Comparison of ENCODE assay signal across 1 cellular context in the genomic region with DNA sequence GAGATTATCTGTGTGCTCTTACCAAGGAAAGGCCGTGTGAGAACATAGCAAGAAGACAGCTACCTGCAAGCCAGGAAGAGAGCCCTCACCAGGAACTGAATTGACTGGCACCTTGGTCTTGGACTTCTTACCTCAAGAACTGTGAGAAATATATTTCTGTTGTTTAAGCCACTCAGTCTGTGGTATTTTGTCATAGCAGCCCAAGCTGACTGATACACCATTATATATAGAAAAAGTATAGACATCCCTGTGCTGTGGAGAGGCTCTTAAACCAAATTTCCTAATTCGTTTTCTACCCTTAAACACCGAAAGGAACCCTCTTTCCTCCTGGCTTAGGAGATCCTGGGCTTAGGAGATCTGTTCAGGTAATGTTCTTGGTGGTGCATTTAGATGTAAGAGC.
TF ChIP-seq lines count a peak whose summit lies in the region.

No MANE protein-coding gene starts in this region.

TF ChIP-seq in SK-N-SH, 30 proteins besides CTCF, POLR2A, EP300 and RAD21 (continued from another document):
- TF ChIP-seq, protein P1, sequence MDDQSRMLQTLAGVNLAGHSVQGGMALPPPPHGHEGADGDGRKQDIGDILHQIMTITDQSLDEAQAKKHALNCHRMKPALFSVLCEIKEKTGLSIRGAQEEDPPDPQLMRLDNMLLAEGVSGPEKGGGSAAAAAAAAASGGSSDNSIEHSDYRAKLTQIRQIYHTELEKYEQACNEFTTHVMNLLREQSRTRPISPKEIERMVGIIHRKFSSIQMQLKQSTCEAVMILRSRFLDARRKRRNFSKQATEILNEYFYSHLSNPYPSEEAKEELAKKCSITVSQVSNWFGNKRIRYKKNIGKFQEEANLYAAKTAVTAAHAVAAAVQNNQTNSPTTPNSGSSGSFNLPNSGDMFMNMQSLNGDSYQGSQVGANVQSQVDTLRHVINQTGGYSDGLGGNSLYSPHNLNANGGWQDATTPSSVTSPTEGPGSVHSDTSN (IDR thresholded peaks at IDR 0.05) = no peak
- no peak for TF ChIP-seq ELF1 (IDR thresholded peaks at IDR 0.05)
- TF ChIP-seq, protein P2, sequence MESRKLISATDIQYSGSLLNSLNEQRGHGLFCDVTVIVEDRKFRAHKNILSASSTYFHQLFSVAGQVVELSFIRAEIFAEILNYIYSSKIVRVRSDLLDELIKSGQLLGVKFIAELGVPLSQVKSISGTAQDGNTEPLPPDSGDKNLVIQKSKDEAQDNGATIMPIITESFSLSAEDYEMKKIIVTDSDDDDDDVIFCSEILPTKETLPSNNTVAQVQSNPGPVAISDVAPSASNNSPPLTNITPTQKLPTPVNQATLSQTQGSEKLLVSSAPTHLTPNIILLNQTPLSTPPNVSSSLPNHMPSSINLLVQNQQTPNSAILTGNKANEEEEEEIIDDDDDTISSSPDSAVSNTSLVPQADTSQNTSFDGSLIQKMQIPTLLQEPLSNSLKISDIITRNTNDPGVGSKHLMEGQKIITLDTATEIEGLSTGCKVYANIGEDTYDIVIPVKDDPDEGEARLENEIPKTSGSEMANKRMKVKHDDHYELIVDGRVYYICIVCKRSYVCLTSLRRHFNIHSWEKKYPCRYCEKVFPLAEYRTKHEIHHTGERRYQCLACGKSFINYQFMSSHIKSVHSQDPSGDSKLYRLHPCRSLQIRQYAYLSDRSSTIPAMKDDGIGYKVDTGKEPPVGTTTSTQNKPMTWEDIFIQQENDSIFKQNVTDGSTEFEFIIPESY (IDR thresholded peaks at IDR 0.05; ENCODE audit: borderline replicate concordance, low read depth) = no peak
- TF ChIP-seq, protein P3, sequence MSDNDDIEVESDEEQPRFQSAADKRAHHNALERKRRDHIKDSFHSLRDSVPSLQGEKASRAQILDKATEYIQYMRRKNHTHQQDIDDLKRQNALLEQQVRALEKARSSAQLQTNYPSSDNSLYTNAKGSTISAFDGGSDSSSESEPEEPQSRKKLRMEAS (IDR thresholded peaks at IDR 0.05; ENCODE audit: low read depth) = no peak
- TF ChIP-seq, protein P4, sequence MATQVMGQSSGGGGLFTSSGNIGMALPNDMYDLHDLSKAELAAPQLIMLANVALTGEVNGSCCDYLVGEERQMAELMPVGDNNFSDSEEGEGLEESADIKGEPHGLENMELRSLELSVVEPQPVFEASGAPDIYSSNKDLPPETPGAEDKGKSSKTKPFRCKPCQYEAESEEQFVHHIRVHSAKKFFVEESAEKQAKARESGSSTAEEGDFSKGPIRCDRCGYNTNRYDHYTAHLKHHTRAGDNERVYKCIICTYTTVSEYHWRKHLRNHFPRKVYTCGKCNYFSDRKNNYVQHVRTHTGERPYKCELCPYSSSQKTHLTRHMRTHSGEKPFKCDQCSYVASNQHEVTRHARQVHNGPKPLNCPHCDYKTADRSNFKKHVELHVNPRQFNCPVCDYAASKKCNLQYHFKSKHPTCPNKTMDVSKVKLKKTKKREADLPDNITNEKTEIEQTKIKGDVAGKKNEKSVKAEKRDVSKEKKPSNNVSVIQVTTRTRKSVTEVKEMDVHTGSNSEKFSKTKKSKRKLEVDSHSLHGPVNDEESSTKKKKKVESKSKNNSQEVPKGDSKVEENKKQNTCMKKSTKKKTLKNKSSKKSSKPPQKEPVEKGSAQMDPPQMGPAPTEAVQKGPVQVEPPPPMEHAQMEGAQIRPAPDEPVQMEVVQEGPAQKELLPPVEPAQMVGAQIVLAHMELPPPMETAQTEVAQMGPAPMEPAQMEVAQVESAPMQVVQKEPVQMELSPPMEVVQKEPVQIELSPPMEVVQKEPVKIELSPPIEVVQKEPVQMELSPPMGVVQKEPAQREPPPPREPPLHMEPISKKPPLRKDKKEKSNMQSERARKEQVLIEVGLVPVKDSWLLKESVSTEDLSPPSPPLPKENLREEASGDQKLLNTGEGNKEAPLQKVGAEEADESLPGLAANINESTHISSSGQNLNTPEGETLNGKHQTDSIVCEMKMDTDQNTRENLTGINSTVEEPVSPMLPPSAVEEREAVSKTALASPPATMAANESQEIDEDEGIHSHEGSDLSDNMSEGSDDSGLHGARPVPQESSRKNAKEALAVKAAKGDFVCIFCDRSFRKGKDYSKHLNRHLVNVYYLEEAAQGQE (IDR thresholded peaks at IDR 0.05; ENCODE audit: low read depth, low read length) = no peak
- no peak for TF ChIP-seq TCF12 (IDR thresholded peaks at IDR 0.05)
- no peak for TF ChIP-seq YY1 (IDR thresholded peaks at IDR 0.05; ENCODE audit: low read depth)
- TF ChIP-seq EZH2phosphoT487 (IDR thresholded peaks at IDR 0.05; ENCODE audit: borderline replicate concordance, low read depth) = no peak
- no peak for TF ChIP-seq RXRA (IDR thresholded peaks at IDR 0.05; ENCODE audit: borderline replicate concordance, low read depth)
- TF ChIP-seq FOSL2 (IDR thresholded peaks at IDR 0.05; ENCODE audit: borderline replicate concordance, low read depth) = no peak
